Comparison of ENCODE assay signal across 22 cellular contexts in genomic region chr5:154801083-154801482, GRCh38. TPM values are rescaled to one million over a fixed set of nuclear protein-coding genes. Genes with fewer than 3 reads are reported as not detected.
DNase-seq lines count a peak whose midpoint lies in the region; ATAC-seq, FAIRE-seq and TF ChIP-seq lines count a peak whose summit lies in the region.
"Had no signal": no experiment of that assay in that cellular context is flagged by ENCODE, and none has a peak within 500 bp of the region (broad histone marks: within the 10 kb centered on the region; RNA-seq: fewer than 3 reads in every experiment).

No MANE protein-coding gene starts in this region.

- DNase-seq in HepG2 (ENCODE audit: low spot score) (no peak), right lobe of liver (no peak), fibroblast of pulmonary artery (ENCODE audit: low read depth) (peak; percentile 49), hepatic stellate cell (ENCODE audit: low spot score) (no peak), NCI-H187 treated with DMSO at 0.1 percent for 48 hours (lab: John Stamatoyannopoulos, UW) (no peak), erythroblast (lab: John Stamatoyannopoulos, UW) (no peak)
- DNase-seq in activated naive CD8-positive, alpha-beta T cell treated with anti-CD3 and anti-CD28 coated beads for 36 hours, result no peak
- DNase-seq: colonic mucosa; heart left ventricle; NCI-H1048; NCI-H2107; NCI-H526 treated with DMSO at 0.1 percent for 48 hours; ovary; PC-9; stimulated activated naive CD4-positive, alpha-beta T cell treated with Interleukin-2 at 50 U/mL for 16 hours had no signal

- no peaks in the 10 kb centered on the region for H3K9me3 ChIP-seq in HepG2 (ENCODE audit: low read length)
- no peaks in the 10 kb centered on the region for H3K9me3 ChIP-seq in right lobe of liver
- H3K9me3 ChIP-seq: colonic mucosa, heart left ventricle, ovary had no signal

- H3K27ac ChIP-seq in HepG2 (ENCODE audit: extremely low read length, insufficient read depth, low read length) (peak overlapping the region; percentile 20), right lobe of liver (no peak overlapping the region)
- H3K27ac ChIP-seq: colonic mucosa, ovary, PC-9, VCaP had no signal

- H4K20me1 ChIP-seq in HepG2 (ENCODE audit: insufficient read depth, low read length), result peaks cover 23% of the 10 kb centered on the region

- H3K27me3 Mint-ChIP-seq in activated naive CD8-positive, alpha-beta T cell treated with anti-CD3 and anti-CD28 coated beads for 36 hours, result no peaks in the 10 kb centered on the region
- H3K27me3 Mint-ChIP-seq: activated naive CD4-positive, alpha-beta T cell treated with anti-CD3 and anti-CD28 coated beads, Interleukin-2, amount 50 U/mL, for 24 hours had no signal

- TF ChIP-seq CTCF in HepG2 (CRISPR knock-in tag; IDR thresholded peaks at IDR 0.05), result no peak
- no peak for TF ChIP-seq CTCF in right lobe of liver (IDR thresholded peaks at IDR 0.05)
- TF ChIP-seq CTCF in fibroblast of pulmonary artery (IDR thresholded peaks at IDR 0.05; ENCODE audit: low read length, missing control alignments), result no peak

- no peak overlapping the region for H3K4me3 Mint-ChIP-seq in activated naive CD8-positive, alpha-beta T cell treated with anti-CD3 and anti-CD28 coated beads for 36 hours
- H3K4me3 Mint-ChIP-seq: activated naive CD4-positive, alpha-beta T cell treated with anti-CD3 and anti-CD28 coated beads, Interleukin-2, amount 50 U/mL, for 24 hours had no signal

- POLR2A ChIA-PET in HepG2 (lab: Yijun Ruan, JAX), result no interaction called here

- BruUV-seq in HepG2 (replicated peaks; lab: Mats Ljungman, UMichigan), result no TSS peak

- H3K36me3 ChIP-seq in HepG2 (replicated peaks in 1 of 2; ENCODE audit: control insufficient read depth in 1 of 2, insufficient read depth in 2 of 2, low read length in 2 of 2), result peaks cover 49 to 89% of the 10 kb centered on the region in 2 experiments
- H3K36me3 ChIP-seq in right lobe of liver, result peaks cover 8 to 98% (median 50%) of the 10 kb centered on the region in 4 donors
- H3K36me3 ChIP-seq: ovary had no signal

- TF ChIP-seq EP300 in HepG2 (IDR thresholded peaks at IDR 0.05; ENCODE audit: low read depth in 2 of 2, low read length in 2 of 2), result no peak
- TF ChIP-seq EP300 in HepG2 (CRISPR knock-in tag; IDR thresholded peaks at IDR 0.05; ENCODE audit: borderline replicate concordance), result no peak

- H3K4me2 ChIP-seq in HepG2 (ENCODE audit: low read depth, low read length), result no peak overlapping the region
- H3K4me2 ChIP-seq: PC-9, smooth muscle cell had no signal

- CTCF ChIA-PET in HepG2 (lab: Yijun Ruan, JAX; ENCODE audit: low intra/inter-chr PET ratio, low total read pairs), result no interaction called here

- no peak overlapping the region for H2AFZ ChIP-seq in HepG2 (ENCODE audit: low read length)
- H2AFZ ChIP-seq: PC-9 had no signal

- H3K4me3 ChIP-seq in HepG2 (replicated peaks in 1 of 3; ENCODE audit: insufficient read depth in 1 of 3, low read depth in 2 of 3, low read length in 3 of 3) (no peak overlapping the region), right lobe of liver (no peak overlapping the region), fibroblast of pulmonary artery (replicated peaks; ENCODE audit: low read depth, low read length) (no peak overlapping the region)
- H3K4me3 ChIP-seq: colonic mucosa, heart left ventricle, K562, ovary, PC-9, smooth muscle cell had no signal

- H3K4me1 Mint-ChIP-seq in activated naive CD8-positive, alpha-beta T cell treated with anti-CD3 and anti-CD28 coated beads for 36 hours, result peaks cover 16% of the 10 kb centered on the region

- 97% methylated on average over 3 of the region's 3 CpGs for WGBS in HepG2 (ENCODE audit: low lambda C conversion rate)
- 82% methylated on average over 3 of the region's 3 CpGs for WGBS in right lobe of liver (ENCODE audit: insufficient coverage, low coverage, low lambda C conversion rate, missing lambda C conversion rate)

- no peak for TF ChIP-seq RAD21 in HepG2 (CRISPR knock-in tag; IDR thresholded peaks at IDR 0.05)

- H3K27me3 ChIP-seq in HepG2 (ENCODE audit: control insufficient read depth in 1 of 2, insufficient read depth in 2 of 2, low read length in 2 of 2) (no peaks in the 10 kb centered on the region), right lobe of liver (no peaks in the 10 kb centered on the region)
- H3K27me3 ChIP-seq: colonic mucosa, heart left ventricle, ovary had no signal

- intact Hi-C loops in HepG2 (cut with micrococcal nuclease; ENCODE audit: unreplicated experiment), result no loop called here
- intact Hi-C loops in right lobe of liver (cut with DNase I), result no loop called here

- ATAC-seq in HepG2 (no peak), right lobe of liver (no peak), HG03457 (IDR thresholded peaks at IDR 0.05; ENCODE audit: unreplicated experiment) (no peak)
- ATAC-seq: heart left ventricle, K562 had no signal

- H3K27ac Mint-ChIP-seq in activated naive CD8-positive, alpha-beta T cell treated with anti-CD3 and anti-CD28 coated beads for 36 hours, result peak overlapping the region; percentile 2
- H3K27ac Mint-ChIP-seq: activated naive CD4-positive, alpha-beta T cell treated with anti-CD3 and anti-CD28 coated beads, Interleukin-2, amount 50 U/mL, for 24 hours had no signal

- TF ChIP-seq POLR2A in HepG2 (IDR thresholded peaks at IDR 0.05; ENCODE audit: insufficient read depth in 1 of 2, low read depth in 2 of 2, low read length in 2 of 2) (no peak), right lobe of liver (IDR thresholded peaks at IDR 0.05) (no peak), erythroblast (IDR thresholded peaks at IDR 0.05; ENCODE audit: low read length) (no peak)

- H3K79me2 ChIP-seq in HepG2 (ENCODE audit: insufficient read depth, low read length), result peaks cover 20% of the 10 kb centered on the region

- in situ Hi-C loops in HepG2 (cut with HindIII; ENCODE audit: extremely low pct_ligation_motif_present, low pct_unique_long_range_greater_than_20kb), result no loop called here

- peaks cover 22% of the 10 kb centered on the region for H3K4me1 ChIP-seq in HepG2 (ENCODE audit: insufficient read depth, low read length)
- H3K4me1 ChIP-seq in right lobe of liver, result no peaks in the 10 kb centered on the region
- H3K4me1 ChIP-seq: colonic mucosa had no signal

- no peak overlapping the region for H3K9ac ChIP-seq in HepG2 (ENCODE audit: insufficient read depth, low read depth, low read length)

- peaks cover 45% of the 10 kb centered on the region for H3K36me3 Mint-ChIP-seq in activated naive CD8-positive, alpha-beta T cell treated with anti-CD3 and anti-CD28 coated beads for 36 hours

- H3K9me3 Mint-ChIP-seq in activated naive CD8-positive, alpha-beta T cell treated with anti-CD3 and anti-CD28 coated beads for 36 hours, result no peaks in the 10 kb centered on the region
- H3K9me3 Mint-ChIP-seq: activated naive CD4-positive, alpha-beta T cell treated with anti-CD3 and anti-CD28 coated beads, Interleukin-2, amount 50 U/mL, for 24 hours had no signal

- FAIRE-seq in HepG2 (lab: Jason Lieb, UNC), result no peak
- FAIRE-seq: D721Med, K562, keratinocyte had no signal

RNA-seq across cellular contexts. Expression of gene LARP1, which starts 45.9 kb away (rescaled TPM):
- total RNA-seq in HepG2 (2016; rRNA removed; fragmentation: Illumina TruSeq; extraction: Trizol) (61.4 and 68.5 TPM in 2 replicates), right lobe of liver (10 to 100 TPM; 58.2 to 85.7 (median 73.0) TPM)
- total RNA-seq in HepG2 (2016; cell fraction: cytosol; rRNA removed; fragmentation: Illumina TruSeq; extraction: Trizol; ENCODE audit: low read depth), result 8.7 and 8.9 TPM in 2 replicates
- 57.6 and 62.0 TPM in 2 replicates for total RNA-seq in HepG2 (2016; cell fraction: insoluble cytoplasmic fraction; rRNA removed; fragmentation: Illumina TruSeq; extraction: Trizol)
- 36.8 and 41.2 TPM in 2 replicates for total RNA-seq in HepG2 (2016; cell fraction: membrane; rRNA removed; fragmentation: Illumina TruSeq; extraction: Trizol)
- total RNA-seq in HepG2 (2016; cell fraction: nucleus; rRNA removed; fragmentation: Illumina TruSeq; extraction: Trizol), result 72.6 and 80.1 TPM in 2 replicates
- polyA plus RNA-seq in HepG2 (2011; rRNA removed), result 45.2 and 52.0 TPM in 2 replicates
- polyA plus RNA-seq in HepG2 (2011; cell fraction: cytosol; rRNA removed), result 29.4 and 31.7 TPM in 2 replicates
- polyA plus RNA-seq in HepG2 (2011; cell fraction: nucleus; rRNA removed), result 74.2 and 76.9 TPM in 2 replicates
- polyA plus RNA-seq in HepG2 (2012), result 59.4 and 62.0 TPM in 2 replicates
- polyA plus RNA-seq in HepG2 (2016; cell fraction: cytosol; fragmentation: Illumina TruSeq; extraction: Trizol; ENCODE audit: low read depth), result 4.0 and 4.5 TPM in 2 replicates
- polyA plus RNA-seq in HepG2 (2016; cell fraction: insoluble cytoplasmic fraction; fragmentation: Illumina TruSeq; extraction: Trizol; ENCODE audit: low read depth), result 69.6 and 92.6 TPM in 2 replicates
- polyA plus RNA-seq in HepG2 (2016; cell fraction: membrane; fragmentation: Illumina TruSeq; extraction: Trizol; ENCODE audit: low read depth), result 15.3 and 19.6 TPM in 2 replicates
- polyA plus RNA-seq in HepG2 (2016; cell fraction: nucleus; fragmentation: Illumina TruSeq; extraction: Trizol; ENCODE audit: insufficient read depth, low read depth), result 143 and 158 TPM in 2 replicates
- polyA minus RNA-seq in HepG2 (2011; rRNA and poly(A)+ RNA removed; ENCODE audit: low replicate concordance), result 72.7 and 144 TPM in 2 replicates
- 40.8 and 53.5 TPM in 2 replicates for polyA minus RNA-seq in HepG2 (2011; cell fraction: cytosol; rRNA and poly(A)+ RNA removed)
- 66.0 and 100 TPM in 2 replicates for polyA minus RNA-seq in HepG2 (2011; cell fraction: nucleus; rRNA and poly(A)+ RNA removed)
- total RNA-seq in activated naive CD8-positive, alpha-beta T cell treated with anti-CD3 and anti-CD28 coated beads for 36 hours, result 100 to 1,000 TPM; 285 to 292 TPM

RNA-seq across cellular contexts. Expression of gene FAXDC2, which starts 49.3 kb away (rescaled TPM):
- total RNA-seq in HepG2 (2016; rRNA removed; fragmentation: Illumina TruSeq; extraction: Trizol) (3.0 and 4.7 TPM in 2 replicates), right lobe of liver (10 to 100 TPM; 27.3 to 98.1 (median 53.2) TPM)
- 1.3 and 1.5 TPM in 2 replicates for total RNA-seq in HepG2 (2016; cell fraction: cytosol; rRNA removed; fragmentation: Illumina TruSeq; extraction: Trizol; ENCODE audit: low read depth)
- total RNA-seq in HepG2 (2016; cell fraction: insoluble cytoplasmic fraction; rRNA removed; fragmentation: Illumina TruSeq; extraction: Trizol), result 4.3 and 5.0 TPM in 2 replicates
- 3.5 and 4.3 TPM in 2 replicates for total RNA-seq in HepG2 (2016; cell fraction: membrane; rRNA removed; fragmentation: Illumina TruSeq; extraction: Trizol)
- total RNA-seq in HepG2 (2016; cell fraction: nucleus; rRNA removed; fragmentation: Illumina TruSeq; extraction: Trizol), result 5.5 and 5.8 TPM in 2 replicates
- polyA plus RNA-seq in HepG2 (2011; rRNA removed), result 49.5 and 58.8 TPM in 2 replicates
- 41.5 and 43.5 TPM in 2 replicates for polyA plus RNA-seq in HepG2 (2011; cell fraction: cytosol; rRNA removed)
- polyA plus RNA-seq in HepG2 (2011; cell fraction: nucleus; rRNA removed), result 45.2 and 57.4 TPM in 2 replicates
- polyA plus RNA-seq in HepG2 (2012), result 27.6 and 33.1 TPM in 2 replicates
- 1.3 and 1.9 TPM in 2 replicates for polyA plus RNA-seq in HepG2 (2016; cell fraction: cytosol; fragmentation: Illumina TruSeq; extraction: Trizol; ENCODE audit: low read depth)
- polyA plus RNA-seq in HepG2 (2016; cell fraction: insoluble cytoplasmic fraction; fragmentation: Illumina TruSeq; extraction: Trizol; ENCODE audit: low read depth), result 3.7 and 4.2 TPM in 2 replicates
- polyA plus RNA-seq in HepG2 (2016; cell fraction: membrane; fragmentation: Illumina TruSeq; extraction: Trizol; ENCODE audit: low read depth), result 3.9 and 4.0 TPM in 2 replicates
- 6.6 and 7.0 TPM in 2 replicates for polyA plus RNA-seq in HepG2 (2016; cell fraction: nucleus; fragmentation: Illumina TruSeq; extraction: Trizol; ENCODE audit: insufficient read depth, low read depth)
- 0.05 and 101 TPM in 2 replicates for polyA minus RNA-seq in HepG2 (2011; rRNA and poly(A)+ RNA removed; ENCODE audit: low replicate concordance)
- 23.1 and 27.3 TPM in 2 replicates for polyA minus RNA-seq in HepG2 (2011; cell fraction: cytosol; rRNA and poly(A)+ RNA removed)
- polyA minus RNA-seq in HepG2 (2011; cell fraction: nucleus; rRNA and poly(A)+ RNA removed), result 39.9 and 40.4 TPM in 2 replicates
- total RNA-seq in activated naive CD8-positive, alpha-beta T cell treated with anti-CD3 and anti-CD28 coated beads for 36 hours, result under 1 TPM in 1 of 2 experiments, not detected in 1; 0.08 TPM

RNA-seq across cellular contexts. Expression of gene CNOT8, which starts 57.3 kb away (rescaled TPM):
- total RNA-seq in HepG2 (2016; rRNA removed; fragmentation: Illumina TruSeq; extraction: Trizol) (37.1 and 50.3 TPM in 2 replicates), right lobe of liver (10 to 100 TPM; 12.4 to 19.6 (median 16.5) TPM)
- total RNA-seq in HepG2 (2016; cell fraction: cytosol; rRNA removed; fragmentation: Illumina TruSeq; extraction: Trizol; ENCODE audit: low read depth), result 8.5 and 9.5 TPM in 2 replicates
- 38.6 and 50.3 TPM in 2 replicates for total RNA-seq in HepG2 (2016; cell fraction: insoluble cytoplasmic fraction; rRNA removed; fragmentation: Illumina TruSeq; extraction: Trizol)
- 21.9 and 23.8 TPM in 2 replicates for total RNA-seq in HepG2 (2016; cell fraction: membrane; rRNA removed; fragmentation: Illumina TruSeq; extraction: Trizol)
- total RNA-seq in HepG2 (2016; cell fraction: nucleus; rRNA removed; fragmentation: Illumina TruSeq; extraction: Trizol), result 27.1 and 28.0 TPM in 2 replicates
- 63.8 and 74.9 TPM in 2 replicates for polyA plus RNA-seq in HepG2 (2011; rRNA removed)
- 63.2 and 67.0 TPM in 2 replicates for polyA plus RNA-seq in HepG2 (2011; cell fraction: cytosol; rRNA removed)
- 46.3 and 57.5 TPM in 2 replicates for polyA plus RNA-seq in HepG2 (2011; cell fraction: nucleus; rRNA removed)
- polyA plus RNA-seq in HepG2 (2012), result 54.8 and 56.2 TPM in 2 replicates
- polyA plus RNA-seq in HepG2 (2016; cell fraction: cytosol; fragmentation: Illumina TruSeq; extraction: Trizol; ENCODE audit: low read depth), result 4.1 and 5.1 TPM in 2 replicates
- 41.9 and 42.7 TPM in 2 replicates for polyA plus RNA-seq in HepG2 (2016; cell fraction: insoluble cytoplasmic fraction; fragmentation: Illumina TruSeq; extraction: Trizol; ENCODE audit: low read depth)
- 12.2 and 12.5 TPM in 2 replicates for polyA plus RNA-seq in HepG2 (2016; cell fraction: membrane; fragmentation: Illumina TruSeq; extraction: Trizol; ENCODE audit: low read depth)
- polyA plus RNA-seq in HepG2 (2016; cell fraction: nucleus; fragmentation: Illumina TruSeq; extraction: Trizol; ENCODE audit: insufficient read depth, low read depth), result 48.0 and 49.6 TPM in 2 replicates
- 31.6 and 52.4 TPM in 2 replicates for polyA minus RNA-seq in HepG2 (2011; rRNA and poly(A)+ RNA removed; ENCODE audit: low replicate concordance)
- polyA minus RNA-seq in HepG2 (2011; cell fraction: cytosol; rRNA and poly(A)+ RNA removed), result 51.4 and 54.3 TPM in 2 replicates
- 35.0 and 39.0 TPM in 2 replicates for polyA minus RNA-seq in HepG2 (2011; cell fraction: nucleus; rRNA and poly(A)+ RNA removed)
- 10 to 100 TPM; 53.7 to 53.9 TPM for total RNA-seq in activated naive CD8-positive, alpha-beta T cell treated with anti-CD3 and anti-CD28 coated beads for 36 hours
